ENCODE assay signal across 1 cellular context in genomic region chr19:38163419-38164290, GRCh38.
TF ChIP-seq lines count a peak whose summit lies in the region.

No MANE protein-coding gene starts in this region.

TF ChIP-seq in IMR-90, 13 proteins besides CTCF, POLR2A, EP300 and RAD21:
- TF ChIP-seq MAZ (IDR thresholded peaks at IDR 0.05; ENCODE audit: borderline replicate concordance, low read depth, low read length) (no peak), FOS (IDR thresholded peaks at IDR 0.05; ENCODE audit: low read depth, low read length) (no peak), USF2 (IDR thresholded peaks at IDR 0.05; ENCODE audit: low read depth, low read length) (no peak), CHD1 (IDR thresholded peaks at IDR 0.05; ENCODE audit: low read depth, low read length) (no peak), CEBPB (IDR thresholded peaks at IDR 0.05; ENCODE audit: low read depth, low read length) (no peak), MXI1 (IDR thresholded peaks at IDR 0.05; ENCODE audit: borderline replicate concordance, low read depth, low read length) (no peak), BHLHE40 (IDR thresholded peaks at IDR 0.05; ENCODE audit: low read depth, low read length) (no peak), MAFK (IDR thresholded peaks at IDR 0.05; ENCODE audit: low read depth, low read length) (no peak), RFX5 (IDR thresholded peaks at IDR 0.05; ENCODE audit: low read depth, low read length) (no peak), RCOR1 (IDR thresholded peaks at IDR 0.05; ENCODE audit: insufficient replicate concordance, low read length) (no peak), NFE2L2 (IDR thresholded peaks at IDR 0.05; ENCODE audit: low read depth, low read length) (no peak), SMC3 (IDR thresholded peaks at IDR 0.05; ENCODE audit: low read depth, low read length) (no peak), ELK1 (IDR thresholded peaks at IDR 0.05; ENCODE audit: borderline replicate concordance, low read depth, low read length) (no peak)
